ENCODE assay signal across 27 cellular contexts in the genomic region with DNA sequence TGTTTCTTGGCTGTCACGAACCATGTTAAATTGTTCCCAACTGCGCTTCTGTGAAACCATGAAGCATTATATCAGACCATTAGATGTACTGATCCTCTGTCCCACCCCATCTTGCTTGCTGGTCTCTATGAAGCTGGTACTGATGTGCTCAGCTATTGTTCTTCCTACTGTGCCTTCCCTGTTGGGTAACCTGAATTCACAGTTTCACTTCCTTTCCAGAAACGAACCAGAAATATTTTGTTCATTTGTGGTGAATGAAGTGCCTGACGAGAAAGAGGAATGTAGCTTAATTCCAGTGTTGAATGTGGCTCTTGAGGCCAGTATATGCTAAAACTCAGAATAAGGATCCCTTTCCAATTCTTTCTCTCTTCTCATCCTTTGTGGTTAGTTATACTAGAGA. TPM values are rescaled to one million over a fixed set of nuclear protein-coding genes. Genes with fewer than 3 reads are reported as not detected.
DNase-seq lines count a peak whose midpoint lies in the region; ATAC-seq, FAIRE-seq and TF ChIP-seq lines count a peak whose summit lies in the region.
"Had no signal": no experiment of that assay in that cellular context is flagged by ENCODE, and none has a peak within 500 bp of the region (broad histone marks: within the 10 kb centered on the region; RNA-seq: fewer than 3 reads in every experiment).

No MANE protein-coding gene starts in this region.

- no peak for FAIRE-seq in GM12878 (lab: Jason Lieb, UNC)
- FAIRE-seq: TTC549 had no signal

- H2AFZ ChIP-seq in GM23338 (peak overlapping the region; percentile 49; the same call in 1 of the 2 replicates), GM12878 (ENCODE audit: control insufficient read depth, low read depth, low read length) (no peak overlapping the region)

- no peak for DNase-seq in GM23338 (ENCODE audit: low spot score)
- DNase-seq in NAMALWA (ENCODE audit: low spot score) = peak; percentile 19
- DNase-seq in GM12878 (ENCODE audit: low read depth, low spot score) = no peak
- no peak for DNase-seq in central memory CD4-positive, alpha-beta T cell
- no peak for DNase-seq in HUDEP-2 (lab: John Stamatoyannopoulos, UW; ENCODE audit: unreplicated experiment in 76 of 76)
- no peak for DNase-seq in glomerular visceral epithelial cell (ENCODE audit: extremely low spot score)
- no peak for DNase-seq in NCI-H1417 treated with DMSO at 0.1 percent for 48 hours (lab: John Stamatoyannopoulos, UW)
- DNase-seq: ACHN; AML-193; Calu3; CD4-positive, CD25-positive, alpha-beta regulatory T cell; DMS53; Kasumi-1; NCI-H1092; NCI-H1694; NCI-H2107; NCI-H2227 treated with DMSO at 0.1 percent for 48 hours; NCI-H524; OCI-M1; SHP77 treated with DMSO at 0.1 percent for 48 hours; T-helper 2 cell had no signal

- H3K4me1 Mint-ChIP-seq in GM23338 = no peaks in the 10 kb centered on the region; the same call in 2 of the 3 replicates
- H3K4me1 Mint-ChIP-seq: CD4-positive, CD25-positive, alpha-beta regulatory T cell; IgD-negative memory B cell had no signal

- no peaks in the 10 kb centered on the region; the same call in 2 of the 3 replicates for H3K9me3 ChIP-seq in GM12878 (replicated peaks; ENCODE audit: control insufficient read depth, insufficient read depth, low read length)
- H3K9me3 ChIP-seq: HAP-1 had no signal

- no peaks in the 10 kb centered on the region for H3F3A ChIP-seq in GM23338 (replicated peaks; ENCODE audit: low read depth)

- 0 out of 2 replicates have a peak, but pooled peaks cover 5% of the 10 kb centered on the region for H3K9me2 ChIP-seq in GM23338 (ENCODE audit: insufficient read depth)

- 37% methylated on average over 4 of the region's 4 CpGs for WGBS in GM12878 (ENCODE audit: insufficient coverage, insufficient replicate concordance, low lambda C conversion rate, missing lambda C conversion rate)

- H3K79me2 ChIP-seq in GM23338 (replicated peaks; ENCODE audit: insufficient read depth) (no peaks in the 10 kb centered on the region), GM12878 (ENCODE audit: control insufficient read depth, insufficient read depth, low read length) (no peaks in the 10 kb centered on the region)

- peak; percentile 38 for ATAC-seq in GM18511 (IDR thresholded peaks at IDR 0.05; ENCODE audit: unreplicated experiment)
- no peak for ATAC-seq in GM23338
- ATAC-seq in GM12878 = peak; percentile 61

- H4K20me1 ChIP-seq in GM23338 (replicated peaks; ENCODE audit: insufficient read depth) (no peaks in the 10 kb centered on the region), GM12878 (ENCODE audit: control insufficient read depth, insufficient read depth) (no peaks in the 10 kb centered on the region)

- no peaks in the 10 kb centered on the region for H3K27me3 Mint-ChIP-seq in GM23338 (ENCODE audit: insufficient read depth, low read depth, poor library complexity)
- H3K27me3 Mint-ChIP-seq: CD4-positive, CD25-positive, alpha-beta regulatory T cell had no signal

- SMC1A ChIA-PET in GM12878 (lab: Charles Lee; ENCODE audit: uncharacterized antibody, unreplicated experiment) = interaction anchor here (1.0 to 1.3 kb wide), 4 partner anchors 9 to 80 kb away, joined by 3 to 6 read pairs (median 4); no protein-coding TSS in a partner anchor

- CTCF ChIA-PET in GM12878 (lab: Yijun Ruan, JAX) = interaction anchor here (1.0 kb wide), 1 partner anchor 152 kb away, joined by 3 read pairs; no protein-coding TSS in a partner anchor

- H3K4me1 ChIP-seq in GM23338 (ENCODE audit: insufficient read depth) (no peaks in the 10 kb centered on the region), GM12878 (ENCODE audit: control insufficient read depth, insufficient read depth, low read length) (no peaks in the 10 kb centered on the region; the same call in 1 of the 2 replicates)
- H3K4me1 ChIP-seq: HAP-1 had no signal

- H3K27ac ChIP-seq in GM23338 (ENCODE audit: low read depth) (no peak overlapping the region), GM12878 (ENCODE audit: control insufficient read depth, insufficient read depth) (no peak overlapping the region)

- TF ChIP-seq POLR2A in GM12878 (IDR thresholded peaks at IDR 0.05; ENCODE audit: low read depth, low read length) = no peak

- no peaks in the 10 kb centered on the region for H3K36me3 Mint-ChIP-seq in GM23338 (ENCODE audit: low read depth)
- H3K36me3 Mint-ChIP-seq: IgD-negative memory B cell had no signal

- no peak overlapping the region for H3K4me3 Mint-ChIP-seq in GM23338
- H3K4me3 Mint-ChIP-seq: CD4-positive, CD25-positive, alpha-beta regulatory T cell; IgD-negative memory B cell had no signal

- H3K9ac ChIP-seq in GM12878 (ENCODE audit: control insufficient read depth, insufficient read depth, low read length) = no peak overlapping the region

- TF ChIP-seq CTCF in GM23338 (conservative IDR thresholded peaks at IDR 0.05; ENCODE audit: low read depth in 2 of 2) = no peak
- no peak for TF ChIP-seq CTCF in GM12878 (IDR thresholded peaks at IDR 0.05 in 2 of 3, conservative IDR thresholded peaks at IDR 0.05 in 1 of 3; ENCODE audit: control insufficient read depth in 2 of 3, extremely low read depth in 1 of 3, insufficient read depth in 1 of 3, low read depth in 3 of 3, low read length in 3 of 3)

- H3K9me3 Mint-ChIP-seq in GM23338 = no peaks in the 10 kb centered on the region; the same call in 2 of the 3 replicates

- no TSS peak for BruUV-seq in GM12878 (replicated peaks; lab: Mats Ljungman, UMichigan)

- H3K4me2 ChIP-seq in GM23338 (no peak overlapping the region), GM12878 (ENCODE audit: control insufficient read depth, insufficient read depth) (no peak overlapping the region)

- H3K4me3 ChIP-seq in GM23338 = no peak overlapping the region
- H3K4me3 ChIP-seq in GM12878 = no peak overlapping the region
- H3K4me3 ChIP-seq: HAP-1 had no signal

- RAD21 ChIA-PET in GM12878 (lab: Charles Lee; ENCODE audit: unreplicated experiment) = no interaction called here

- intact Hi-C loops in GM12878 (cut with micrococcal nuclease; ENCODE audit: unreplicated experiment) = no loop called here

- POLR2A ChIA-PET in GM12878 (lab: Charles Lee) = no interaction called here

- in situ Hi-C loops in GM12878 (cut with MboI) = no loop called here

- H3K36me3 ChIP-seq in GM23338 (ENCODE audit: insufficient read depth) = no peaks in the 10 kb centered on the region
- no peaks in the 10 kb centered on the region for H3K36me3 ChIP-seq in GM12878 (ENCODE audit: control insufficient read depth in 2 of 2, insufficient read depth in 2 of 2, low read length in 1 of 2)
- H3K36me3 ChIP-seq: HAP-1 had no signal

- no peak for TF ChIP-seq RAD21 in GM12878 (IDR thresholded peaks at IDR 0.05; ENCODE audit: insufficient read depth, low read depth, low read length)

- H3K27me3 ChIP-seq in GM23338 (ENCODE audit: insufficient read depth) (no peaks in the 10 kb centered on the region), GM12878 (replicated peaks in 1 of 2; ENCODE audit: control insufficient read depth in 2 of 2, insufficient read depth in 2 of 2, low read length in 1 of 2) (no peaks in the 10 kb centered on the region)

- TF ChIP-seq EP300 in GM12878 (IDR thresholded peaks at IDR 0.05; ENCODE audit: borderline replicate concordance in 1 of 2, control insufficient read depth in 1 of 2, low read depth in 2 of 2, low read length in 2 of 2) = peak in 1 of 2 experiments; percentile 41; a peak in 1 of 4 replicates

- H3K27ac Mint-ChIP-seq in GM23338 = no peak overlapping the region
- H3K27ac Mint-ChIP-seq: CD4-positive, CD25-positive, alpha-beta regulatory T cell; IgD-negative memory B cell had no signal

TF ChIP-seq in GM23338, 12 proteins besides CTCF, POLR2A, EP300 and RAD21 (continues in another document):
- no peak for TF ChIP-seq ZNF114 (CRISPR knock-in tag; IDR thresholded peaks at IDR 0.05)

TF ChIP-seq in GM12878, 131 proteins besides CTCF, POLR2A, EP300 and RAD21 (continues in another document):
- peak in 1 of 2 experiments; percentile 22; a peak in 1 of 4 replicates for TF ChIP-seq ETV6 (conservative IDR thresholded peaks at IDR 0.05 in 1 of 2, IDR thresholded peaks at IDR 0.05 in 1 of 2; ENCODE audit: borderline replicate concordance in 1 of 2, low read depth in 1 of 2)
- no peak for TF ChIP-seq SREBF2 (IDR thresholded peaks at IDR 0.05; ENCODE audit: low read length)
- TF ChIP-seq, protein P1, sequence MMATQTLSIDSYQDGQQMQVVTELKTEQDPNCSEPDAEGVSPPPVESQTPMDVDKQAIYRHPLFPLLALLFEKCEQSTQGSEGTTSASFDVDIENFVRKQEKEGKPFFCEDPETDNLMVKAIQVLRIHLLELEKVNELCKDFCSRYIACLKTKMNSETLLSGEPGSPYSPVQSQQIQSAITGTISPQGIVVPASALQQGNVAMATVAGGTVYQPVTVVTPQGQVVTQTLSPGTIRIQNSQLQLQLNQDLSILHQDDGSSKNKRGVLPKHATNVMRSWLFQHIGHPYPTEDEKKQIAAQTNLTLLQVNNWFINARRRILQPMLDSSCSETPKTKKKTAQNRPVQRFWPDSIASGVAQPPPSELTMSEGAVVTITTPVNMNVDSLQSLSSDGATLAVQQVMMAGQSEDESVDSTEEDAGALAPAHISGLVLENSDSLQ (IDR thresholded peaks at IDR 0.05) = no peak
- peak; percentile 38; the same call in 1 of the 2 replicates for TF ChIP-seq RUNX3 (IDR thresholded peaks at IDR 0.05; ENCODE audit: low read length)

RNA-seq across cellular contexts. Expression of a gene that starts 58.1 kb away (rescaled TPM):
- total RNA-seq in GM23338 (2014; rRNA removed; shearing (Covaris generic)) = 0.83 and 1.5 TPM in 2 replicates
- polyA plus RNA-seq in GM23338 (2016; fragmentation: Nextera tagmentation; extraction: Ambion mirVana) (1.2 TPM in 2 replicates), GM12878 (2011; rRNA removed) (0.49 and 0.79 TPM in 2 replicates), GM12878 (2014; fragmentation: Illumina TruSeq; extraction: Trizol) (0.01 and 0.10 TPM in 2 replicates), GM12878 (2014; fragmentation: Nextera tagmentation; extraction: Ambion mirVana) (under 1 TPM; 0.02 to 0.08 TPM), GM12878 (2014; rRNA removed) (0.17 and 0.22 TPM in 2 replicates), GM12878 (2016; fragmentation: Nextera tagmentation; extraction: Ambion mirVana) (under 1 TPM in 1 of 2 experiments, not detected in 1; 0.08 TPM)
- total RNA-seq in GM12878 (2013; cell fraction: nucleolus; rRNA removed) = 5.0 and 5.1 TPM in 2 replicates
- total RNA-seq in GM12878 (2014; rRNA removed) (0.05 TPM in 1 of 2 replicates, not detected in the other), GM12878 (2014; rRNA removed; fragmentation: Illumina TruSeq; extraction: Trizol) (0.18 TPM in 1 of 2 replicates, not detected in the other), GM12878 (2021) (0.33 and 0.35 TPM in 2 replicates)
- not detected for polyA plus RNA-seq in GM12878 (2011; ENCODE audit: low read depth)
- polyA plus RNA-seq in GM12878 (2011; cell fraction: cytosol; rRNA removed) = 0.37 and 0.73 TPM in 2 replicates
- 0.85 and 0.94 TPM in 2 replicates for polyA plus RNA-seq in GM12878 (2011; cell fraction: nucleus; rRNA removed)
- not detected in 2 replicates for polyA plus RNA-seq in GM12878 (2012)
- 0.44 and 1.1 TPM in 2 replicates for polyA minus RNA-seq in GM12878 (2011; rRNA and poly(A)+ RNA removed)
- polyA minus RNA-seq in GM12878 (2011; cell fraction: cytosol; rRNA and poly(A)+ RNA removed) = not detected in 2 replicates
- polyA minus RNA-seq in GM12878 (2011; cell fraction: nucleus; rRNA and poly(A)+ RNA removed) = 1.4 and 1.6 TPM in 2 replicates
- total RNA-seq: Calu3; CD4-positive, CD25-positive, alpha-beta regulatory T cell; HT-29; RPMI7951 had no signal
- polyA plus RNA-seq: CD4-positive, CD25-positive, alpha-beta regulatory T cell; IgD-negative memory B cell had no signal
